ENCODE assay signal across 10 cellular contexts in genomic region chr10:79112898-79113431, GRCh38. TPM values are rescaled to one million over a fixed set of nuclear protein-coding genes. Genes with fewer than 3 reads are reported as not detected.
A peak's percentile ranks its signal among the peaks of the same experiment; 100 is the strongest.
DNase-seq lines count a peak whose midpoint lies in the region; ATAC-seq, FAIRE-seq and TF ChIP-seq lines count a peak whose summit lies in the region.
"Had no signal": no experiment of that assay in that cellular context is flagged by ENCODE, and none has a peak within 500 bp of the region (broad histone marks: within the 10 kb centered on the region; RNA-seq: fewer than 3 reads in every experiment).

No MANE protein-coding gene starts in this region.

- no peak overlapping the region for H3K27ac Mint-ChIP-seq in stimulated activated memory B cell treated with anti-CD40 and anti-IgM and Interleukin-4, amounts not matched to agents 10 μg/mL and 1 μg/mL and 100 μg/mL, for 72 hours

- TF ChIP-seq POLR2A in testis (IDR thresholded peaks at IDR 0.05): no peak

- 37 to 38% methylated on average over 3 to 11 of the region's 11 CpGs for WGBS in testis, 2 donors

- no peak overlapping the region for H3K4me3 Mint-ChIP-seq in stimulated activated memory B cell treated with anti-CD40 and anti-IgM and Interleukin-4, amounts not matched to agents 10 μg/mL and 1 μg/mL and 100 μg/mL, for 72 hours
- H3K4me3 Mint-ChIP-seq: dendritic cell treated with granulocyte-macrophage colony-stimulating factor and Interleukin-4, amounts not matched to agents 40 ng/mL and 50 ng/mL, for 4 days had no signal

- peak overlapping the region in 1 of 2 donors; percentile 39 for H3K27ac ChIP-seq in testis

- intact Hi-C loops in testis (cut with DNase I; ENCODE audit: low total_unique reads): no loop called here

- H3K9me3 Mint-ChIP-seq in stimulated activated memory B cell treated with anti-CD40 and anti-IgM and Interleukin-4, amounts not matched to agents 10 μg/mL and 1 μg/mL and 100 μg/mL, for 72 hours: no peaks in the 10 kb centered on the region
- H3K9me3 Mint-ChIP-seq: dendritic cell treated with granulocyte-macrophage colony-stimulating factor and Interleukin-4, amounts not matched to agents 40 ng/mL and 50 ng/mL, for 4 days had no signal

- H3K4me1 ChIP-seq in testis: peaks cover 29% of the 10 kb centered on the region

- H3K36me3 ChIP-seq in bronchial epithelial cell (ENCODE audit: control insufficient read depth, insufficient read depth, low read length) (peaks cover 4% of the 10 kb centered on the region), testis (ENCODE audit: low read depth, missing control alignments) (no peaks in the 10 kb centered on the region)

- DNase-seq in HT1080 (ENCODE audit: low read depth) (peak; percentile 91), bronchial epithelial cell (ENCODE audit: low read depth) (peak; percentile 91), left lobe of liver (ENCODE audit: low spot score) (no peak), testis (peak; percentile 50), NAMALWA (ENCODE audit: low spot score) (no peak), NCI-H146 treated with DMSO at 0.1 percent for 48 hours (lab: John Stamatoyannopoulos, UW; ENCODE audit: unreplicated experiment) (no peak)
- no peak for DNase-seq in activated naive CD4-positive, alpha-beta T cell treated with anti-CD3 and anti-CD28 coated beads, Interleukin-2, amount 50 U/mL, for 16 hours

- H3K4me1 Mint-ChIP-seq in stimulated activated memory B cell treated with anti-CD40 and anti-IgM and Interleukin-4, amounts not matched to agents 10 μg/mL and 1 μg/mL and 100 μg/mL, for 72 hours: peaks cover 28% of the 10 kb centered on the region

- H3K4me3 ChIP-seq in bronchial epithelial cell (ENCODE audit: low read depth, low read length) (no peak overlapping the region), testis (no peak overlapping the region)
- H3K4me3 ChIP-seq: SJSA1 had no signal

- ATAC-seq in left lobe of liver: peak; percentile 58
- ATAC-seq in stimulated activated memory B cell treated with anti-CD40 and anti-IgM and Interleukin-4, amounts not matched to agents 10 μg/mL and 1 μg/mL and 100 μg/mL, for 72 hours: no peak

- peaks cover 47% of the 10 kb centered on the region for H3K27me3 Mint-ChIP-seq in stimulated activated memory B cell treated with anti-CD40 and anti-IgM and Interleukin-4, amounts not matched to agents 10 μg/mL and 1 μg/mL and 100 μg/mL, for 72 hours
- H3K27me3 Mint-ChIP-seq: dendritic cell treated with granulocyte-macrophage colony-stimulating factor and Interleukin-4, amounts not matched to agents 40 ng/mL and 50 ng/mL, for 4 days had no signal

- TF ChIP-seq CTCF in bronchial epithelial cell (IDR thresholded peaks at IDR 0.05; ENCODE audit: insufficient read depth, low read length, severe bottlenecking) (no peak), testis (IDR thresholded peaks at IDR 0.05) (no peak)

- H3K36me3 Mint-ChIP-seq in stimulated activated memory B cell treated with anti-CD40 and anti-IgM and Interleukin-4, amounts not matched to agents 10 μg/mL and 1 μg/mL and 100 μg/mL, for 72 hours: no peaks in the 10 kb centered on the region

- FAIRE-seq in bronchial epithelial cell (lab: Jason Lieb, UNC): peak; percentile 36

- H3K9me3 ChIP-seq in testis: no peaks in the 10 kb centered on the region
- H3K9me3 ChIP-seq: SJSA1 had no signal

- H3K27me3 ChIP-seq in bronchial epithelial cell (ENCODE audit: control insufficient read depth, insufficient read depth, low read length): no peaks in the 10 kb centered on the region
- H3K27me3 ChIP-seq in testis: no peaks in the 10 kb centered on the region
- H3K27me3 ChIP-seq: SJSA1 had no signal

RNA-seq across cellular contexts. Expression of gene ZMIZ1, which starts 44.2 kb away (rescaled TPM):
- total RNA-seq in HT1080 (2014; rRNA removed; shearing (Covaris generic)): 17.7 and 22.8 TPM in 2 replicates
- 41.3 and 46.3 TPM in 2 replicates for polyA plus RNA-seq in HT1080 (2015; cell fraction: cytosol; rRNA removed)
- polyA plus RNA-seq in HT1080 (2015; cell fraction: nucleus; rRNA removed): 65.3 and 69.6 TPM in 2 replicates
- total RNA-seq in bronchial epithelial cell (6.3 and 9.0 TPM in 2 replicates), left lobe of liver (15.0 TPM), testis (10 to 100 TPM; 18.8 to 22.0 TPM)
- 15.2 TPM for polyA plus RNA-seq in testis (ENCODE audit: insufficient read depth, low read depth, low replicate concordance)

Comparison
In these comparisons a context has a peak if more than half of its experiments do, and no peak if none do; other contexts are left out.
1. DNase-seq: peak in HT1080 (single experiment), bronchial epithelial cell (single experiment) and testis (single experiment); none in left lobe of liver (single experiment), NAMALWA (single experiment), NCI-H146 treated with DMSO at 0.1 percent for 48 hours (single experiment) and activated naive CD4-positive, alpha-beta T cell treated with anti-CD3 and anti-CD28 coated beads, Interleukin-2, amount 50 U/mL, for 16 hours (single experiment).